27 cellular contexts compared by ENCODE assay signal in the genomic region with DNA sequence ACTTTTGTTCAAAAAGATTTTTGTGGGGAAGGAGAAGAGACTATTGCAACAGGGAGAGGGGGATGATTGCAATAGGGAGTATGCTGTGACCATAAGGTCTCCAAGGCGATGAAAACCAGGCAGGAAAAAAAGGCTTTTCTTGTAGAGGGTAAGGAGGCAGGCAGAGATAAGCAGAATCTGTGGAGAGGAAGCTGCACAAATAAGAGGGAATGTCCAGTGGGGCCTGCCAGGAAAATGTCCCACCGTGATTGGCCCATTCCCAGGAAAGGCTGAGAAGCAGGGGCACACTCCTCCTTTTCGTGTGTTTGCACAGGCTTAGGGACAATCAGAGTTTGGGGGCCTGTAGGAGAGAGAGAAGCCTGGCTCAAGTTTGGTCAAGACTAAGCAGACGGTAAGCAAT. TPM values are rescaled to one million over a fixed set of nuclear protein-coding genes. Genes with fewer than 3 reads are reported as not detected.
DNase-seq lines count a peak whose midpoint lies in the region; FAIRE-seq and TF ChIP-seq lines count a peak whose summit lies in the region.
"Had no signal": no experiment of that assay in that cellular context is flagged by ENCODE, and none has a peak within 500 bp of the region (broad histone marks: within the 10 kb centered on the region; RNA-seq: fewer than 3 reads in every experiment).

No MANE protein-coding gene starts in this region.

- peaks cover 9% of the 10 kb centered on the region for H3K9me3 Mint-ChIP-seq in Caco-2 (ENCODE audit: unreplicated experiment)
- H3K9me3 Mint-ChIP-seq: HFFc6 had no signal

- no peak overlapping the region for H3K23ac ChIP-seq in neuronal stem cell (ENCODE audit: low read depth, low read length, poor library complexity)

- no peaks in the 10 kb centered on the region for H3K79me1 ChIP-seq in neuronal stem cell (ENCODE audit: low read depth, low read length)

- H3K4me3 Mint-ChIP-seq in Caco-2 (ENCODE audit: unreplicated experiment): no peak overlapping the region
- H3K4me3 Mint-ChIP-seq: HFFc6 had no signal

- TF ChIP-seq CTCF in Caco-2 (IDR thresholded peaks at IDR 0.05; ENCODE audit: insufficient read depth in 1 of 2, low read depth in 1 of 2, low read length in 1 of 2, severe bottlenecking in 1 of 2, unreplicated experiment in 1 of 2) (no peak), choroid plexus epithelial cell (conservative IDR thresholded peaks at IDR 0.05; ENCODE audit: low read depth, low read length) (no peak), fibroblast of villous mesenchyme (IDR thresholded peaks at IDR 0.05; ENCODE audit: insufficient read depth, low read depth, low read length) (no peak), GM10248 (IDR thresholded peaks at IDR 0.05; ENCODE audit: control extremely low read depth, extremely low read depth, low read depth, missing control alignments) (no peak)

- DNase-seq in Caco-2: peak; percentile 32 to 52
- DNase-seq in choroid plexus epithelial cell (ENCODE audit: low read depth): peak; percentile 16
- peak; percentile 37 for DNase-seq in fibroblast of villous mesenchyme (ENCODE audit: low read depth)
- DNase-seq in neuronal stem cell (ENCODE audit: low spot score): no peak
- DNase-seq in NOMO-1 treated with dmso at 0.1 percent for 144 hours (lab: John Stamatoyannopoulos, UW; ENCODE audit: unreplicated experiment): no peak
- DNase-seq in GM10248 (ENCODE audit: extremely low spot score): no peak
- DNase-seq in NCI-H146 treated with DMSO at 0.1 percent for 48 hours (lab: John Stamatoyannopoulos, UW; ENCODE audit: unreplicated experiment): no peak
- DNase-seq in GM19239 (ENCODE audit: insufficient read length, low spot score): no peak
- DNase-seq: DMS53, GOT3, HFFc6, IMR-90, KG1, MG63, NCI-H1105 treated with DMSO at 0.1 percent for 48 hours, NCI-H146, NCI-H2029, NCI-H446, NCI-H524 treated with DMSO at 0.1 percent for 48 hours, NCI-H774, PC-3 had no signal

- peak overlapping the region; percentile 38 for H2AFZ ChIP-seq in neuronal stem cell (ENCODE audit: low read length)

- H3K36me3 ChIP-seq in Caco-2 (ENCODE audit: control insufficient read depth, insufficient read depth, low read length) (no peaks in the 10 kb centered on the region), neuronal stem cell (replicated peaks in 1 of 2; ENCODE audit: control insufficient read depth in 2 of 2, insufficient read depth in 2 of 2, low read length in 2 of 2) (no peaks in the 10 kb centered on the region)
- H3K36me3 ChIP-seq: HAP-1, MG63 had no signal

- no peak overlapping the region for H3K27ac ChIP-seq in neuronal stem cell (replicated peaks; ENCODE audit: low read length)

- H4K8ac ChIP-seq in neuronal stem cell (ENCODE audit: low read depth, low read length): no peak overlapping the region

- no peak overlapping the region for H3K9ac ChIP-seq in neuronal stem cell (ENCODE audit: low read depth, low read length, poor library complexity)

- H2BK120ac ChIP-seq in neuronal stem cell (ENCODE audit: low read depth, low read length): no peak overlapping the region

- H2BK15ac ChIP-seq in neuronal stem cell (ENCODE audit: low read length): no peak overlapping the region

- H2AK5ac ChIP-seq in neuronal stem cell (ENCODE audit: low read depth, low read length): no peak overlapping the region

- WGBS in neuronal stem cell (ENCODE audit: extremely low coverage in 2 of 2, insufficient read length in 2 of 2, insufficient replicate concordance in 1 of 2), 2 donors: no CpG with 5 or more reads among the region's 4 CpGs

- H3K4me3 ChIP-seq in Caco-2 (ENCODE audit: low read depth, low read length) (no peak overlapping the region), choroid plexus epithelial cell (ENCODE audit: low read depth, low read length) (no peak overlapping the region), fibroblast of villous mesenchyme (ENCODE audit: low read depth, low read length) (no peak overlapping the region), neuronal stem cell (ENCODE audit: low read length in 2 of 2) (no peak overlapping the region)
- H3K4me3 ChIP-seq: GM12878, HAP-1, MG63 had no signal

- intact Hi-C loops in Caco-2 (cut with micrococcal nuclease; ENCODE audit: unreplicated experiment): no loop called here

- H3K27ac Mint-ChIP-seq in Caco-2 (ENCODE audit: unreplicated experiment): peak overlapping the region; percentile 15
- H3K27ac Mint-ChIP-seq: HFFc6 had no signal

- H2BK12ac ChIP-seq in neuronal stem cell (ENCODE audit: low read length): no peak overlapping the region

- CTCF ChIA-PET in Caco-2 (lab: Charles Lee): no interaction called here
- CTCF ChIA-PET in GM10248 (lab: Yijun Ruan, JAX): interaction anchor here (0.9 kb wide), 1 partner anchor 9 kb away, joined by 3 read pairs; no protein-coding TSS in a partner anchor

- no peak overlapping the region for H2BK5ac ChIP-seq in neuronal stem cell (ENCODE audit: low read length)

- no peak overlapping the region for H3K4ac ChIP-seq in neuronal stem cell (ENCODE audit: low read length)

- no peaks in the 10 kb centered on the region for H3K36me3 Mint-ChIP-seq in Caco-2 (ENCODE audit: insufficient read depth, unreplicated experiment)

- H3K18ac ChIP-seq in neuronal stem cell (ENCODE audit: low read length): no peak overlapping the region

- peaks cover 13% of the 10 kb centered on the region for H3K4me1 Mint-ChIP-seq in Caco-2 (ENCODE audit: low read depth, unreplicated experiment)

- 0 out of 2 replicates have a peak, but pooled peaks cover 2% of the 10 kb centered on the region for H3K4me1 ChIP-seq in Caco-2
- H3K4me1 ChIP-seq in neuronal stem cell (ENCODE audit: control insufficient read depth in 2 of 2, insufficient read depth in 1 of 2, low read depth in 1 of 2, low read length in 2 of 2): no peaks in the 10 kb centered on the region
- H3K4me1 ChIP-seq: HAP-1 had no signal

- H3K9me3 ChIP-seq in Caco-2 (no peaks in the 10 kb centered on the region), neuronal stem cell (replicated peaks in 1 of 2; ENCODE audit: control insufficient read depth in 2 of 2, insufficient read depth in 1 of 2, low read depth in 1 of 2, low read length in 2 of 2) (no peaks in the 10 kb centered on the region)
- H3K9me3 ChIP-seq: HAP-1, MG63 had no signal

- H3K27me3 Mint-ChIP-seq in Caco-2 (ENCODE audit: insufficient read depth, unreplicated experiment): peaks cover 2% of the 10 kb centered on the region

- no peak overlapping the region for H4K91ac ChIP-seq in neuronal stem cell (ENCODE audit: low read depth, low read length, poor library complexity)

- H3K27me3 ChIP-seq in Caco-2 (replicated peaks; ENCODE audit: control insufficient read depth, insufficient read depth, low read length) (no peaks in the 10 kb centered on the region), neuronal stem cell (ENCODE audit: control insufficient read depth in 3 of 3, insufficient read depth in 3 of 3, low read depth in 1 of 3, low read length in 3 of 3) (peaks cover 0 to 3% (median 0%) of the 10 kb centered on the region in 3 experiments)
- H3K27me3 ChIP-seq: MG63 had no signal

- FAIRE-seq in GM19239 (lab: Jason Lieb, UNC): no peak
- FAIRE-seq: G401.6, GM12878 had no signal

- no TSS peak for BruUV-seq in Caco-2 (replicated peaks; lab: Mats Ljungman, UMichigan)

- H3K4me2 ChIP-seq in neuronal stem cell (ENCODE audit: insufficient read depth, low read length, poor library complexity, severe bottlenecking): no peak overlapping the region

- POLR2A ChIA-PET in Caco-2 (lab: Charles Lee): no interaction called here
- POLR2A ChIA-PET in GM10248 (lab: Yijun Ruan, JAX): no interaction called here

- no peak overlapping the region for H3K14ac ChIP-seq in neuronal stem cell (ENCODE audit: low read length)

RNA-seq across cellular contexts. Expression of a gene that starts 29.1 kb away (rescaled TPM):
- total RNA-seq in Caco-2 (2022) (not detected in 2 replicates), fibroblast of villous mesenchyme (not detected in 2 replicates)
- polyA plus RNA-seq in neuronal stem cell (2013, experiment 1 of 2): not detected
- polyA plus RNA-seq in neuronal stem cell (2013, experiment 2 of 2): not detected
- total RNA-seq: A172, Daoy, HFFc6, IMR-90, PC-3 had no signal
- polyA plus RNA-seq: BJ, IMR-90 had no signal

RNA-seq across cellular contexts. Expression of a gene that starts 32.1 kb away (rescaled TPM):
- total RNA-seq in Caco-2 (2022) (3.9 and 4.5 TPM in 2 replicates), fibroblast of villous mesenchyme (3.2 and 4.3 TPM in 2 replicates)
- 4.8 TPM for polyA plus RNA-seq in neuronal stem cell (2013, experiment 1 of 2)
- 4.7 TPM for polyA plus RNA-seq in neuronal stem cell (2013, experiment 2 of 2)

RNA-seq across cellular contexts. Expression of a gene that starts 35.5 kb away (rescaled TPM):
- total RNA-seq in Caco-2 (2022): 2.0 and 2.7 TPM in 2 replicates
- total RNA-seq in fibroblast of villous mesenchyme: 0.32 and 3.0 TPM in 2 replicates
- 1.3 TPM for polyA plus RNA-seq in neuronal stem cell (2013, experiment 1 of 2)
- 1.1 TPM for polyA plus RNA-seq in neuronal stem cell (2013, experiment 2 of 2)

Comparison
In these comparisons a context has a peak if more than half of its experiments do, and no peak if none do; other contexts are left out.
1. DNase-seq: peak in Caco-2 (2 of 2), choroid plexus epithelial cell (single experiment) and fibroblast of villous mesenchyme (single experiment); none in neuronal stem cell (single experiment), NOMO-1 treated with dmso at 0.1 percent for 144 hours (single experiment), GM10248 (single experiment), NCI-H146 treated with DMSO at 0.1 percent for 48 hours (single experiment) and GM19239 (single experiment).